15 cellular contexts compared by ENCODE assay signal in genomic region chr6:168196385-168196860, GRCh38.
DNase-seq lines count a peak whose midpoint lies in the region; ATAC-seq, FAIRE-seq and TF ChIP-seq lines count a peak whose summit lies in the region.
"Had no signal": no experiment of that assay in that cellular context is flagged by ENCODE, and none has a peak within 500 bp of the region (broad histone marks: within the 10 kb centered on the region; RNA-seq: fewer than 3 reads in every experiment).

No MANE protein-coding gene starts in this region.

- intact Hi-C loops in lower lobe of right lung (cut with DNase I), result no loop called here

- no peak overlapping the region for H3K4me3 ChIP-seq in lower lobe of right lung
- H3K4me3 ChIP-seq: skin epidermis had no signal

- no peak overlapping the region for H3K27ac ChIP-seq in lower lobe of right lung
- H3K27ac ChIP-seq: skin epidermis had no signal

- ATAC-seq in lower lobe of right lung, result peak; percentile 84 to 90
- no peak for ATAC-seq in HG02970 (IDR thresholded peaks at IDR 0.05; ENCODE audit: low FRiP score, unreplicated experiment)
- ATAC-seq in HG03442 (IDR thresholded peaks at IDR 0.05; ENCODE audit: unreplicated experiment), result no peak
- ATAC-seq: naive thymus-derived CD8-positive, alpha-beta T cell; T-cell had no signal

- FAIRE-seq in H54 (lab: Jason Lieb, UNC), result no peak
- FAIRE-seq: urothelium cell line had no signal

- no peaks in the 10 kb centered on the region for H3K27me3 ChIP-seq in lower lobe of right lung (ENCODE audit: low read depth)

- peaks cover 6% of the 10 kb centered on the region for H3K4me1 ChIP-seq in lower lobe of right lung

- peak; percentile 98 for DNase-seq in DMS153 (lab: John Stamatoyannopoulos, UW)
- peak; percentile 48 for DNase-seq in NCI-H187 treated with DMSO at 0.1 percent for 48 hours (lab: John Stamatoyannopoulos, UW)
- DNase-seq in SHP77 (lab: John Stamatoyannopoulos, UW), result peak; percentile 53 to 68
- peak; percentile 67 for DNase-seq in lower lobe of right lung
- DNase-seq in H54 (ENCODE audit: insufficient read length, low spot score), result no peak
- DNase-seq in activated naive CD4-positive, alpha-beta T cell treated with Interleukin-2 at 50 U/mL for 16 hours, result no peak
- DNase-seq: activated CD4-positive, alpha-beta memory T cell treated with anti-CD3 and anti-CD28 coated beads for 36 hours; activated naive CD4-positive, alpha-beta T cell; immature natural killer cell; naive thymus-derived CD8-positive, alpha-beta T cell; T-cell had no signal

- TF ChIP-seq POLR2A in H54 (IDR thresholded peaks at IDR 0.05; ENCODE audit: low read depth, low read length), result no peak

- TF ChIP-seq CTCF in lower lobe of right lung (IDR thresholded peaks at IDR 0.05), result no peak

- no peaks in the 10 kb centered on the region for H3K9me3 ChIP-seq in lower lobe of right lung

- no peaks in the 10 kb centered on the region for H3K36me3 ChIP-seq in lower lobe of right lung

Comparison
In these comparisons a context has a peak if more than half of its experiments do, and no peak if none do; other contexts are left out.
1. DNase-seq: peak in DMS153 (single experiment), NCI-H187 treated with DMSO at 0.1 percent for 48 hours (single experiment), SHP77 (2 of 2) and lower lobe of right lung (single experiment); none in H54 (single experiment) and activated naive CD4-positive, alpha-beta T cell treated with Interleukin-2 at 50 U/mL for 16 hours (single experiment).
2. ATAC-seq: peak in lower lobe of right lung (2 of 2); none in HG02970 (single experiment) and HG03442 (single experiment).